Comparison of ENCODE assay signal across 1 cellular context in genomic region chr14:24563505-24563904, GRCh38.
TF ChIP-seq lines count a peak whose summit lies in the region.

No MANE protein-coding gene starts in this region.

TF ChIP-seq in HepG2, 621 proteins besides CTCF, POLR2A, EP300 and RAD21:
- TF ChIP-seq U2AF1 (optimal IDR thresholded peaks at IDR 0.05; ENCODE audit: low read depth, low read length): no peak
- TF ChIP-seq ZNF235 (CRISPR knock-in tag; IDR thresholded peaks at IDR 0.05; ENCODE audit: borderline replicate concordance): 0 out of 2 replicates have a peak, but pooled peaks have one; percentile 36
- no peak for TF ChIP-seq RBAK (CRISPR knock-in tag; IDR thresholded peaks at IDR 0.05)
- TF ChIP-seq HIC2 (CRISPR knock-in tag; IDR thresholded peaks at IDR 0.05; ENCODE audit: low read depth): no peak
- TF ChIP-seq E2F5 (CRISPR knock-in tag; conservative IDR thresholded peaks at IDR 0.05): no peak
- TF ChIP-seq ZNF678 (CRISPR knock-in tag; IDR thresholded peaks at IDR 0.05): no peak
- TF ChIP-seq ZSCAN22 (CRISPR knock-in tag; IDR thresholded peaks at IDR 0.05): no peak
